In the genomic region with DNA sequence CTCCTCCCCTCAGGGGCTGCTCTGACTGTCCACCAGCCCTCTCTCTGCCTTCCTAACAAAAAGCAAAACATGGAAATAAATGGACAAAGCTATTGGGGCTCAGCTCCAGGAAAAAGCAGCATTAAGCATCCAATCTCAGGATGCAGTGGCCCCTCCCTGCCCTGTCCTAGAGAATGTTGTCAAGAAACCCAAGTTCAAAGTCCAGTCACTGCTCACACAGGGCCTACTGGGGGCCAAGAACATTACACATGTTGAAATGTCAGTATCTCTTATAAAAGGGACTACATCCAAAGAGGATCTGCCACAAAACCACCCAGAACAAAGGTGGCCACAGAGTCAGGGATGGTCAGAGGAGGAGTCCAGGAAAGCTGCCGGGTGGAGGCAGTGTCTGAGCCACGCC, we compare ENCODE assay signal across 20 cellular contexts. TPM values are rescaled to one million over a fixed set of nuclear protein-coding genes. Genes with fewer than 3 reads are reported as not detected.
"Had no signal": no experiment of that assay in that cellular context is flagged by ENCODE, and none has a peak within 500 bp of the region (broad histone marks: within the 10 kb centered on the region; RNA-seq: fewer than 3 reads in every experiment).

No MANE protein-coding gene starts in this region.

- H3K9me3 ChIP-seq: adrenal gland, ascending aorta, esophagus squamous epithelium, gastroesophageal sphincter, thyroid gland had no signal

- H3K4me3 Mint-ChIP-seq: activated B cell treated with CpG ODN at 0.5 μM for 24 hours; activated CD4-positive, alpha-beta T cell treated with anti-CD3 and anti-CD28 coated beads for 36 hours; activated naive CD8-positive, alpha-beta T cell; activated T-cell treated with anti-CD3 and anti-CD28 coated beads, Interleukin-2, amount 50 U/mL, for 4 hours; endodermal cell; nephron progenitor cell; stimulated activated naive CD8-positive, alpha-beta T cell treated with anti-CD3 and anti-CD28 coated beads, Interleukin-15, Interleukin-2, amounts not matched to agents 100 ng/mL and 50 ng/mL, for 24 hours; T-helper 1 cell treated with Interleukin-12 subunit alpha and Interleukin-12 subunit beta and Interleukin-4 antibody, amounts not matched to agents 30 μg/mL and 1 μg/mL, for 36 hours had no signal

- H3K27ac ChIP-seq: adrenal gland, ascending aorta, esophagus squamous epithelium, gastroesophageal sphincter, thyroid gland had no signal

- H3K27ac Mint-ChIP-seq: activated B cell treated with CpG ODN at 0.5 μM for 24 hours; activated CD4-positive, alpha-beta T cell treated with anti-CD3 and anti-CD28 coated beads for 36 hours; activated naive CD8-positive, alpha-beta T cell; activated T-helper 2 cell treated with anti-CD3 and anti-CD28 coated beads, Interferon-gamma antibody, Interleukin-2, Interleukin-4, amounts not matched to agents 10 μg/mL and 5 μg/mL and 100 μg/mL, durations not matched to agents 14 hours and 24 hours and 36 hours; endodermal cell; nephron progenitor cell; stimulated activated naive CD8-positive, alpha-beta T cell treated with anti-CD3 and anti-CD28 coated beads, Interleukin-15, Interleukin-2, amounts not matched to agents 100 ng/mL and 50 ng/mL, for 24 hours; T-helper 1 cell treated with Interleukin-12 subunit alpha and Interleukin-12 subunit beta and Interleukin-4 antibody, amounts not matched to agents 30 μg/mL and 1 μg/mL, for 36 hours had no signal

- H3K9me3 Mint-ChIP-seq: activated B cell treated with CpG ODN at 0.5 μM for 24 hours; activated T-cell treated with anti-CD3 and anti-CD28 coated beads, Interleukin-2, amount 50 U/mL, for 4 hours; activated T-helper 2 cell treated with anti-CD3 and anti-CD28 coated beads, Interferon-gamma antibody, Interleukin-2, Interleukin-4, amounts not matched to agents 10 μg/mL and 5 μg/mL and 100 μg/mL, durations not matched to agents 14 hours and 24 hours and 36 hours; endodermal cell; nephron progenitor cell; stimulated activated naive CD8-positive, alpha-beta T cell treated with anti-CD3 and anti-CD28 coated beads, Interleukin-15, Interleukin-2, amounts not matched to agents 100 ng/mL and 50 ng/mL, for 24 hours; T-helper 1 cell treated with Interleukin-12 subunit alpha and Interleukin-12 subunit beta and Interleukin-4 antibody, amounts not matched to agents 30 μg/mL and 1 μg/mL, for 36 hours had no signal

- H3K4me1 Mint-ChIP-seq: activated B cell treated with CpG ODN at 0.5 μM for 24 hours; activated CD4-positive, alpha-beta T cell treated with anti-CD3 and anti-CD28 coated beads for 36 hours; endodermal cell had no signal

- H3K36me3 ChIP-seq: adrenal gland, ascending aorta, esophagus squamous epithelium, gastroesophageal sphincter, thyroid gland had no signal

- H3K36me3 Mint-ChIP-seq: activated naive CD8-positive, alpha-beta T cell had no signal

- H3K4me1 ChIP-seq: adrenal gland, ascending aorta had no signal

- H3K4me3 ChIP-seq: adrenal gland, ascending aorta, esophagus squamous epithelium, gastroesophageal sphincter, lung, thyroid gland had no signal

- H3K27me3 ChIP-seq: adrenal gland, ascending aorta, thyroid gland had no signal

- DNase-seq: activated B cell treated with CpG ODN at 0.5 μM for 24 hours; activated naive CD4-positive, alpha-beta T cell; cerebellar nuclear complex; cortex of kidney; esophagus squamous epithelium; T1000 had no signal

RNA-seq across cellular contexts. Expression of a gene that starts 7.6 kb away (rescaled TPM):
- total RNA-seq: activated B cell treated with CpG ODN at 0.5 μM for 24 hours; activated CD4-positive, alpha-beta T cell treated with anti-CD3 and anti-CD28 coated beads for 36 hours; activated CD8-positive, alpha-beta memory T cell treated with anti-CD3 and anti-CD28 coated beads for 36 hours; activated T-cell treated with anti-CD3 and anti-CD28 coated beads, Interleukin-2, amount 50 U/mL, for 4 hours; activated T-helper 2 cell treated with anti-CD3 and anti-CD28 coated beads, Interferon-gamma antibody, Interleukin-2, Interleukin-4, amounts not matched to agents 10 μg/mL and 5 μg/mL and 100 μg/mL, durations not matched to agents 14 hours and 24 hours and 36 hours had no signal
